ENCODE assay signal across 27 cellular contexts in the genomic region with DNA sequence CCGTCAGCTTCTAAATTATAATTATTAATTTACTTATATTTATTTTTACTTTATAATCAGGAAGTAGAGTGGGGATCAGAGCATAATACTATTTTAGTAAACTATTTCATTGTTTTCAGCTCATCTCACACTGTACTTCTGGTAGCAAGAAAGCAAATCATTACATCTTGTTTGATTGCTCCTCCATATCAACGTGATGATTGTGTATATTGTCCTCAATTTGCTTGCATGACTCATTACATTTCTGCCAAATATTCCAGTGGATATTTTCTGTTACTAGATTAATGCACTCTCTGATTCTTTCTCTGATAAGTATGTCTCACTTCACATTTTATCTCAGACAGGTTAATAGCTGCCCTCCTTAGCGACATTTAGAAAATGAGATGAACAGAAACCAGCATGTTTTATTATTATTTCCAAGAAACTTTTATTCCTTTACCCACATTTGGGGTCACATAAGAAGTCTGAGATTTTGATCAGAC.
DNase-seq lines count a peak whose midpoint lies in the region; ATAC-seq and TF ChIP-seq lines count a peak whose summit lies in the region.
"Had no signal": no experiment of that assay in that cellular context is flagged by ENCODE, and none has a peak within 500 bp of the region (broad histone marks: within the 10 kb centered on the region; RNA-seq: fewer than 3 reads in every experiment).

No MANE protein-coding gene starts in this region.

- CTCF ChIA-PET in IMR-90 (lab: Yijun Ruan, JAX), result no interaction called here

- H3K23ac ChIP-seq in IMR-90 (ENCODE audit: low read depth, low read length), result no peak overlapping the region

- POLR2A ChIA-PET in IMR-90 (lab: Charles Lee; ENCODE audit: unreplicated experiment), result no interaction called here

- no peak overlapping the region for H3K18ac ChIP-seq in IMR-90 (ENCODE audit: low read depth, low read length)

- no peak for TF ChIP-seq POLR2A in IMR-90 (IDR thresholded peaks at IDR 0.05; ENCODE audit: low read depth, low read length)

- ATAC-seq in IMR-90 (ENCODE audit: low read depth) (no peak), SK-N-SH treated with all-trans-retinoic acid at 6 μM for 48 hours (peak; percentile 66)
- ATAC-seq: GM12878, HCT116, HepG2, K562, T-cell had no signal

- H2AK9ac ChIP-seq in IMR-90 (replicated peaks; ENCODE audit: low read depth, low read length, poor library complexity), result no peak overlapping the region

- no peak overlapping the region for H3K9ac ChIP-seq in IMR-90 (ENCODE audit: low read depth, low read length)

- H3K56ac ChIP-seq in IMR-90 (ENCODE audit: extremely low read depth, insufficient read depth, low read length), result no peak overlapping the region

- no peak overlapping the region for H2AFZ ChIP-seq in IMR-90 (replicated peaks; ENCODE audit: low read length, poor library complexity)

- H3K4me3 ChIP-seq in IMR-90 (ENCODE audit: insufficient read depth, low read depth, low read length) (no peak overlapping the region), fibroblast of villous mesenchyme (ENCODE audit: low read depth, low read length) (no peak overlapping the region)
- H3K4me3 ChIP-seq: GM12878, K562, Peyer's patch had no signal

- no peak overlapping the region for H4K91ac ChIP-seq in IMR-90 (ENCODE audit: insufficient read depth, low read depth, low read length)

- H3K79me1 ChIP-seq in IMR-90 (ENCODE audit: low read depth in 1 of 2, low read length in 2 of 2), result no peaks in the 10 kb centered on the region

- no peaks in the 10 kb centered on the region for H3K9me1 ChIP-seq in IMR-90 (ENCODE audit: insufficient read depth, low read length)

- no peaks in the 10 kb centered on the region for H3K36me3 ChIP-seq in IMR-90 (ENCODE audit: control insufficient read depth, insufficient read depth, low read length)
- H3K36me3 ChIP-seq: Peyer's patch had no signal

- no TSS peak for BruUV-seq in IMR-90 (replicated peaks; lab: Mats Ljungman, UMichigan)

- DNase-seq in COLO829 (ENCODE audit: low spot score) (peak; percentile 3), IMR-90 (peak; percentile 4), fibroblast of villous mesenchyme (ENCODE audit: low read depth) (peak; percentile 33), RKO (ENCODE audit: low spot score) (no peak), germinal center (ENCODE audit: low spot score) (no peak)
- DNase-seq in activated naive CD4-positive, alpha-beta T cell treated with Interleukin-2 at 50 U/mL for 16 hours, result no peak
- no peak for DNase-seq in activated CD4-positive, alpha-beta T cell treated with anti-CD3 and anti-CD28 coated beads for 1 hour
- DNase-seq: CD4-positive, alpha-beta T cell; COR-L47; DMS53; EL; MM.1S; NCI-H1048; NCI-H1417; NCI-H1694; NCI-H2081; NCI-H2227 treated with DMSO at 0.1 percent for 48 hours; NCI-H69; OCI-M1; Peyer's patch; SIG-M5; T-cell had no signal

- WGBS in IMR-90 (ENCODE audit: extremely low coverage in 2 of 2, insufficient read length in 1 of 2), 2 experiments, result no CpG with 5 or more reads among the region's 3 CpGs

- no peaks in the 10 kb centered on the region for H4K20me1 ChIP-seq in IMR-90 (ENCODE audit: insufficient read depth, low read length)

- no peaks in the 10 kb centered on the region for H3K4me1 ChIP-seq in IMR-90 (ENCODE audit: control insufficient read depth, insufficient read depth, low read length)
- H3K4me1 ChIP-seq: Peyer's patch had no signal

- no peak overlapping the region for H3K4ac ChIP-seq in IMR-90 (ENCODE audit: low read depth, low read length)

- H3K9me3 ChIP-seq in IMR-90 (ENCODE audit: control insufficient read depth, insufficient read depth, low read length), result 0 out of 2 replicates have a peak, but pooled peaks cover 1% of the 10 kb centered on the region
- H3K9me3 ChIP-seq: Peyer's patch had no signal

- no peak overlapping the region for H2BK120ac ChIP-seq in IMR-90 (ENCODE audit: low read depth, low read length)

- no peak overlapping the region for H3K4me2 ChIP-seq in IMR-90 (ENCODE audit: low read depth, low read length)

- intact Hi-C loops in IMR-90 (cut with micrococcal nuclease), result no loop called here

- in situ Hi-C loops in IMR-90 (cut with MboI; ENCODE audit: low sequenced_read_pairs), result no loop called here

- no peaks in the 10 kb centered on the region for H3K27me3 ChIP-seq in IMR-90 (ENCODE audit: control insufficient read depth, insufficient read depth, low read length)
- H3K27me3 ChIP-seq: Peyer's patch had no signal

- H2BK20ac ChIP-seq in IMR-90 (ENCODE audit: low read depth, low read length), result no peak overlapping the region

- no peak overlapping the region for H2BK15ac ChIP-seq in IMR-90 (ENCODE audit: low read depth, low read length)

- no peak overlapping the region for H2BK5ac ChIP-seq in IMR-90 (ENCODE audit: low read depth, low read length, poor library complexity, severe bottlenecking)

- no peak overlapping the region for H3K14ac ChIP-seq in IMR-90 (replicated peaks; ENCODE audit: low read depth, low read length)

- no peak for TF ChIP-seq RAD21 in IMR-90 (IDR thresholded peaks at IDR 0.05; ENCODE audit: low read length)

- dilution Hi-C loops in IMR-90 (cut with HindIII; ENCODE audit: low sequenced_read_pairs, unreplicated experiment), result no loop called here

- H4K8ac ChIP-seq in IMR-90 (ENCODE audit: low read depth in 2 of 2, low read length in 2 of 2), result no peak overlapping the region

- H2AK5ac ChIP-seq in IMR-90 (ENCODE audit: low read depth, low read length), result no peak overlapping the region

- TF ChIP-seq CTCF in IMR-90 (conservative IDR thresholded peaks at IDR 0.05; ENCODE audit: low read depth, low read length) (no peak), fibroblast of villous mesenchyme (IDR thresholded peaks at IDR 0.05; ENCODE audit: insufficient read depth, low read depth, low read length) (no peak)

- H3K27ac ChIP-seq in IMR-90 (ENCODE audit: insufficient read depth, low read length), result no peak overlapping the region
- H3K27ac ChIP-seq: Peyer's patch had no signal

- H4K5ac ChIP-seq in IMR-90 (ENCODE audit: low read depth, low read length), result no peak overlapping the region

TF ChIP-seq in IMR-90, 13 proteins besides CTCF, POLR2A, EP300 and RAD21 (continues in another document):
- TF ChIP-seq CHD1 (IDR thresholded peaks at IDR 0.05; ENCODE audit: low read depth, low read length) (no peak), NFE2L2 (IDR thresholded peaks at IDR 0.05; ENCODE audit: low read depth, low read length) (no peak), CEBPB (IDR thresholded peaks at IDR 0.05; ENCODE audit: low read depth, low read length) (no peak), SMC3 (IDR thresholded peaks at IDR 0.05; ENCODE audit: low read depth, low read length) (no peak), ELK1 (IDR thresholded peaks at IDR 0.05; ENCODE audit: borderline replicate concordance, low read depth, low read length) (no peak), MXI1 (IDR thresholded peaks at IDR 0.05; ENCODE audit: borderline replicate concordance, low read depth, low read length) (no peak), BHLHE40 (IDR thresholded peaks at IDR 0.05; ENCODE audit: low read depth, low read length) (no peak), MAFK (IDR thresholded peaks at IDR 0.05; ENCODE audit: low read depth, low read length) (no peak)
- TF ChIP-seq, protein P1, sequence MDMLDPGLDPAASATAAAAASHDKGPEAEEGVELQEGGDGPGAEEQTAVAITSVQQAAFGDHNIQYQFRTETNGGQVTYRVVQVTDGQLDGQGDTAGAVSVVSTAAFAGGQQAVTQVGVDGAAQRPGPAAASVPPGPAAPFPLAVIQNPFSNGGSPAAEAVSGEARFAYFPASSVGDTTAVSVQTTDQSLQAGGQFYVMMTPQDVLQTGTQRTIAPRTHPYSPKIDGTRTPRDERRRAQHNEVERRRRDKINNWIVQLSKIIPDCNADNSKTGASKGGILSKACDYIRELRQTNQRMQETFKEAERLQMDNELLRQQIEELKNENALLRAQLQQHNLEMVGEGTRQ (IDR thresholded peaks at IDR 0.05; ENCODE audit: low read depth, low read length), result no peak

TF ChIP-seq in SK-N-SH treated with all-trans-retinoic acid at 6 μM for 48 hours, 23 proteins besides CTCF, POLR2A, EP300 and RAD21:
- TF ChIP-seq ISL1 (CRISPR knock-in tag; IDR thresholded peaks at IDR 0.05) (peak; percentile 91), ZNF8 (CRISPR knock-in tag; IDR thresholded peaks at IDR 0.05) (no peak), ZFP3 (CRISPR knock-in tag; IDR thresholded peaks at IDR 0.05) (no peak), SNAI2 (CRISPR knock-in tag; IDR thresholded peaks at IDR 0.05) (no peak), OSR1 (CRISPR knock-in tag; IDR thresholded peaks at IDR 0.05) (no peak), ZNF565 (CRISPR knock-in tag; conservative IDR thresholded peaks at IDR 0.05; ENCODE audit: low read depth) (no peak), ZFP30 (CRISPR knock-in tag; IDR thresholded peaks at IDR 0.05) (no peak)

Comparison
In these comparisons a context has a peak if more than half of its experiments do, and no peak if none do; other contexts are left out.
1. DNase-seq: peak in COLO829 (single experiment), IMR-90 (single experiment) and fibroblast of villous mesenchyme (single experiment); none in RKO (single experiment), activated naive CD4-positive, alpha-beta T cell treated with Interleukin-2 at 50 U/mL for 16 hours (single experiment), activated CD4-positive, alpha-beta T cell treated with anti-CD3 and anti-CD28 coated beads for 1 hour (single experiment) and germinal center (single experiment).